ENCODE assay signal across 8 cellular contexts in the genomic region with DNA sequence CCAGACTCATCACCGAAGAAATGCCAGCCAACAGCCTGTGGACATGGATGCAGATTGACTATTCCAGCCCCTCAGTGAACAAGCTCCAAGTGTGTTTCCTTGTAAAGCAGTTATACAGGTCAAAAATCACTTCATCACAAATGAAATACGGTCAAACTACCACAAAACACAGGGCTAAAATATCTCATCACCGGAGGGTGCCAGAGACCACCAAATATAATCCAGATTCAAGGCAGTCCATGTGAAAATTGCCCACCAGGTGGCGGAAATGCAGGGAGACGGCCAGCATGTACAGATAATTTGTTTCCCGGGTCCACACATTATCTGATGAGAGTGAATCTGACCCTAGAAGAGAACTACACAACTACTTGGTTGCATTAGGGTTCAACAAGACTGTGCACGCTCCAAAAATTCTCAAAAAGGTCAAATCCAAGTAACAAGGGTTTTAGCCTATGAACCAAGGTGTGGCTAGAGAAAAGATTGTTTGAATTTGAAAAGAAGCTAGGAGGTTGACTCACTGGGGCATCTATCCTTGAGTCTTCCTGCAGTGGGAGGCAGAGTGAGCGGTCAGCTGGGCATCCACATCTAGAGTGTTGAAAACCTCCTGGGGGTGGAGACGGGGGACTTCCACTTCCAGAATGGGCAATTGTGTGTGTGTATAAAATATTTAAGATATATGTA.
DNase-seq lines count a peak whose midpoint lies in the region; ATAC-seq, FAIRE-seq and TF ChIP-seq lines count a peak whose summit lies in the region.

No MANE protein-coding gene starts in this region.

- no peak overlapping the region for H3K9ac ChIP-seq in astrocyte (ENCODE audit: low read length)

- no peaks in the 10 kb centered on the region for H3K79me2 ChIP-seq in astrocyte (ENCODE audit: insufficient read depth, low read length)

- H3K36me3 ChIP-seq in astrocyte (ENCODE audit: insufficient read depth, low read length) = no peaks in the 10 kb centered on the region

- no peaks in the 10 kb centered on the region for H3K9me3 ChIP-seq in astrocyte (ENCODE audit: insufficient read depth, low read depth, low read length)

- no peaks in the 10 kb centered on the region for H3K4me1 Mint-ChIP-seq in astrocyte (ENCODE audit: low read depth, unreplicated experiment)

- no peaks in the 10 kb centered on the region for H3K4me1 ChIP-seq in astrocyte (ENCODE audit: insufficient read depth, low read length)

- DNase-seq in GM04504 (ENCODE audit: low read depth) (peak; percentile 39), NCI-H1105 treated with DMSO at 0.1 percent for 48 hours (lab: John Stamatoyannopoulos, UW) (peak; percentile 83), T-helper 2 cell (peak in 4 of 5 experiments; percentile 38 to 51 (median 39)), astrocyte (ENCODE audit: low read depth) (peak; percentile 42), hypothalamus (lab: John Stamatoyannopoulos, UW) (peak in 48 of 51 donors; percentile 24 to 91 (median 60))
- DNase-seq in stimulated activated CD4-positive, alpha-beta T cell treated with anti-CD3 and anti-CD28 coated beads, Interleukin-12 subunit alpha, Interleukin-12 subunit beta, amount 100 ng/mL, for 48 hours (ENCODE audit: low read depth in 2 of 3, low spot score in 1 of 3) = peak in 2 of 3 donors; percentile 55 to 79

- no peak overlapping the region for H2AFZ ChIP-seq in astrocyte (ENCODE audit: low read depth, low read length)

- FAIRE-seq in astrocyte (lab: Jason Lieb, UNC) = peak; percentile 56

- TF ChIP-seq CTCF in astrocyte (IDR thresholded peaks at IDR 0.05; ENCODE audit: insufficient read depth, low read depth, low read length) = peak; percentile 97

- ATAC-seq in HG02885 (IDR thresholded peaks at IDR 0.05; ENCODE audit: poor library complexity, unreplicated experiment) (no peak), HG02610 (IDR thresholded peaks at IDR 0.05; ENCODE audit: unreplicated experiment) (no peak)

- H3K27me3 Mint-ChIP-seq in astrocyte (ENCODE audit: low read depth, unreplicated experiment) = peaks cover 26% of the 10 kb centered on the region

- H4K20me1 ChIP-seq in astrocyte (ENCODE audit: insufficient read depth, low read length) = peaks cover 5% of the 10 kb centered on the region

- no peak overlapping the region for H3K4me3 Mint-ChIP-seq in astrocyte (ENCODE audit: unreplicated experiment)

- no peak overlapping the region for H3K4me3 ChIP-seq in astrocyte (ENCODE audit: insufficient read depth, low read depth, low read length)

- no peak overlapping the region for H3K4me2 ChIP-seq in astrocyte (ENCODE audit: low read length)

- no peaks in the 10 kb centered on the region for H3K36me3 Mint-ChIP-seq in astrocyte (ENCODE audit: low read depth, unreplicated experiment)

- no peak overlapping the region for H3K27ac ChIP-seq in astrocyte (ENCODE audit: low read depth, low read length)

- peaks cover 11% of the 10 kb centered on the region for H3K9me3 Mint-ChIP-seq in astrocyte (ENCODE audit: unreplicated experiment)

- no peak overlapping the region for H3K27ac Mint-ChIP-seq in astrocyte (ENCODE audit: unreplicated experiment)

- peaks cover under 1% of the 10 kb centered on the region for H3K27me3 ChIP-seq in astrocyte (ENCODE audit: insufficient read depth, low read length)
